In the genomic region with DNA sequence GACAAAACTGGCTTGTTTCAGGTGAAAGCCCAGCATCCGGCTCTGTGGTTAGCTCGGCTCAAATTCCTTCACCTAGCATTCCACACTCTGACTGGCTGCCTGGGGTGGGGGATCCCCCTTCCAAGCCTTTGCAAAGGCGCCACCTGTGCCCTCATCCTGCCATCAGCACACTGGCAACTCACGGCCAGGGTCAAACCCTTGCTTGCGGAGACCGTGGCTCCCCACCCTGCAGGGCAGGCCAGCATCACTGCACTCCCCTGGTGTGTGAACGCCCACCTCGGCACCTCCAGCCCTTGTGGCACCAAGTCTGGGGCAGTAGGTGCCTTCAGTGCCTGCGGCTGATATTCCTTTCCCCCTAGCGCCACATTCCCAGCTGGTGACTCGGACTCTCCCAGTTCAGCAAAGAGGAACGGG, we compare ENCODE assay signal across 1 cellular context.
TF ChIP-seq lines count a peak whose summit lies in the region.

No MANE protein-coding gene starts in this region.

TF ChIP-seq in IMR-90, 13 proteins besides CTCF, POLR2A, EP300 and RAD21:
- TF ChIP-seq, protein P1, sequence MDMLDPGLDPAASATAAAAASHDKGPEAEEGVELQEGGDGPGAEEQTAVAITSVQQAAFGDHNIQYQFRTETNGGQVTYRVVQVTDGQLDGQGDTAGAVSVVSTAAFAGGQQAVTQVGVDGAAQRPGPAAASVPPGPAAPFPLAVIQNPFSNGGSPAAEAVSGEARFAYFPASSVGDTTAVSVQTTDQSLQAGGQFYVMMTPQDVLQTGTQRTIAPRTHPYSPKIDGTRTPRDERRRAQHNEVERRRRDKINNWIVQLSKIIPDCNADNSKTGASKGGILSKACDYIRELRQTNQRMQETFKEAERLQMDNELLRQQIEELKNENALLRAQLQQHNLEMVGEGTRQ (IDR thresholded peaks at IDR 0.05; ENCODE audit: low read depth, low read length) = no peak
- TF ChIP-seq SMC3 (IDR thresholded peaks at IDR 0.05; ENCODE audit: low read depth, low read length) (no peak), FOS (IDR thresholded peaks at IDR 0.05; ENCODE audit: low read depth, low read length) (no peak), RFX5 (IDR thresholded peaks at IDR 0.05; ENCODE audit: low read depth, low read length) (no peak), MAZ (IDR thresholded peaks at IDR 0.05; ENCODE audit: borderline replicate concordance, low read depth, low read length) (no peak), NFE2L2 (IDR thresholded peaks at IDR 0.05; ENCODE audit: low read depth, low read length) (no peak), CEBPB (IDR thresholded peaks at IDR 0.05; ENCODE audit: low read depth, low read length) (no peak), MAFK (IDR thresholded peaks at IDR 0.05; ENCODE audit: low read depth, low read length) (no peak), CHD1 (IDR thresholded peaks at IDR 0.05; ENCODE audit: low read depth, low read length) (no peak), BHLHE40 (IDR thresholded peaks at IDR 0.05; ENCODE audit: low read depth, low read length) (no peak), MXI1 (IDR thresholded peaks at IDR 0.05; ENCODE audit: borderline replicate concordance, low read depth, low read length) (no peak), RCOR1 (IDR thresholded peaks at IDR 0.05; ENCODE audit: insufficient replicate concordance, low read length) (no peak)
- TF ChIP-seq, protein P2, sequence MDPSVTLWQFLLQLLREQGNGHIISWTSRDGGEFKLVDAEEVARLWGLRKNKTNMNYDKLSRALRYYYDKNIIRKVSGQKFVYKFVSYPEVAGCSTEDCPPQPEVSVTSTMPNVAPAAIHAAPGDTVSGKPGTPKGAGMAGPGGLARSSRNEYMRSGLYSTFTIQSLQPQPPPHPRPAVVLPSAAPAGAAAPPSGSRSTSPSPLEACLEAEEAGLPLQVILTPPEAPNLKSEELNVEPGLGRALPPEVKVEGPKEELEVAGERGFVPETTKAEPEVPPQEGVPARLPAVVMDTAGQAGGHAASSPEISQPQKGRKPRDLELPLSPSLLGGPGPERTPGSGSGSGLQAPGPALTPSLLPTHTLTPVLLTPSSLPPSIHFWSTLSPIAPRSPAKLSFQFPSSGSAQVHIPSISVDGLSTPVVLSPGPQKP (IDR thresholded peaks at IDR 0.05; ENCODE audit: borderline replicate concordance, low read depth, low read length) = no peak
